ENCODE assay signal across 14 cellular contexts in the genomic region with DNA sequence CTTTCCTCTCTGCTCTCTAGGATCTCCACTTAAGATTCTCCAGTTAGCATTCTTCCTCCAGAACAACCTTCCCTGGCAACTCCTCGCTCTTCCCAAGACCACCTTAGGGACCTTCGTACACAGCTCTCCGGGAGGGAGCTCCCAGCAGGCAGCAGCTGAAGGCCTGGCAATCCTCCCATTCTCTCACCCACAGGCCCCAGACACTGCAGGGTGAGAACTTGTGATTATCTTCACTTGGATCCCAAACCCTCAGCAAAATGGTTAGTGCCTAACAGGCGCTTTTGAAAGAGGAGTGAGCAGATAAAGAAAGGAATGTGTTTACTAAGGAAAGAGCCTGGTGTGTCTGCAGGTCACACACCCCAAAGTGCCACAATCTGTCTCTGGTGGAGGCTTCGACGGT.
A peak's percentile ranks its signal among the peaks of the same experiment; 100 is the strongest.
DNase-seq lines count a peak whose midpoint lies in the region; ATAC-seq and TF ChIP-seq lines count a peak whose summit lies in the region.
"Had no signal": no experiment of that assay in that cellular context is flagged by ENCODE, and none has a peak within 500 bp of the region (broad histone marks: within the 10 kb centered on the region; RNA-seq: fewer than 3 reads in every experiment).

No MANE protein-coding gene starts in this region.

- TF ChIP-seq CTCF in left ventricle myocardium inferior (IDR thresholded peaks at IDR 0.05; ENCODE audit: borderline replicate concordance) (no peak), brain (conservative IDR thresholded peaks at IDR 0.05) (no peak), nephron progenitor cell (IDR thresholded peaks at IDR 0.05) (no peak), A673 (conservative IDR thresholded peaks at IDR 0.05; ENCODE audit: low read depth, low read length) (no peak)

- H3K4me3 ChIP-seq in right cardiac atrium (ENCODE audit: low read length) (no peak overlapping the region), left ventricle myocardium inferior (no peak overlapping the region), A673 (ENCODE audit: low read depth, low read length, poor library complexity, severe bottlenecking) (no peak overlapping the region)
- H3K4me3 ChIP-seq: A549, SJSA1 had no signal

- peaks cover 0 to 6% (median 0%) of the 10 kb centered on the region in 5 experiments for H3K9me3 Mint-ChIP-seq in brain
- H3K9me3 Mint-ChIP-seq in nephron progenitor cell: peaks cover 4% of the 10 kb centered on the region
- H3K9me3 Mint-ChIP-seq in effector memory CD8-positive, alpha-beta T cell: no peaks in the 10 kb centered on the region

- H3K36me3 Mint-ChIP-seq in brain: no peaks in the 10 kb centered on the region
- H3K36me3 Mint-ChIP-seq in nephron progenitor cell (ENCODE audit: low read depth): no peaks in the 10 kb centered on the region
- H3K36me3 Mint-ChIP-seq in effector memory CD8-positive, alpha-beta T cell (ENCODE audit: insufficient read depth): no peaks in the 10 kb centered on the region

- no peak overlapping the region for H3K4me3 Mint-ChIP-seq in brain
- H3K4me3 Mint-ChIP-seq in nephron progenitor cell: peak overlapping the region; percentile 21
- H3K4me3 Mint-ChIP-seq in effector memory CD8-positive, alpha-beta T cell: no peak overlapping the region

- H3K27me3 ChIP-seq in right cardiac atrium (ENCODE audit: control insufficient read depth, insufficient read depth) (no peaks in the 10 kb centered on the region), left ventricle myocardium inferior (ENCODE audit: low read depth) (peaks cover 79% of the 10 kb centered on the region), A673 (replicated peaks; ENCODE audit: insufficient read depth, low read depth, low read length, poor library complexity) (no peaks in the 10 kb centered on the region)
- H3K27me3 ChIP-seq: SJSA1 had no signal

- CTCF ChIA-PET in A673 (lab: Charles Lee): no interaction called here

- H3K27ac Mint-ChIP-seq in brain: peak overlapping the region in 3 of 5 experiments; percentile 3 to 71 (median 38)
- H3K27ac Mint-ChIP-seq in nephron progenitor cell: no peak overlapping the region
- H3K27ac Mint-ChIP-seq in effector memory CD8-positive, alpha-beta T cell: no peak overlapping the region

- no peaks in the 10 kb centered on the region for H3K4me1 ChIP-seq in right cardiac atrium (ENCODE audit: control insufficient read depth, insufficient read depth, low read length)
- H3K4me1 ChIP-seq in left ventricle myocardium inferior: no peaks in the 10 kb centered on the region
- H3K4me1 ChIP-seq in A673 (ENCODE audit: insufficient read depth, low read length, poor library complexity, severe bottlenecking): no peaks in the 10 kb centered on the region
- H3K4me1 ChIP-seq: A549 had no signal

- H3K27me3 Mint-ChIP-seq in brain (peaks cover 11% of the 10 kb centered on the region), nephron progenitor cell (ENCODE audit: low read depth, poor library complexity) (peaks cover 25% of the 10 kb centered on the region)
- H3K27me3 Mint-ChIP-seq in effector memory CD8-positive, alpha-beta T cell: peaks cover 19 to 60% of the 10 kb centered on the region in 2 donors

- BruUV-seq in A673 (replicated peaks; lab: Mats Ljungman, UMichigan): no TSS peak

- 28% methylated on average over 6 of the region's 6 CpGs for WGBS in right cardiac atrium

- DNase-seq in right cardiac atrium (no peak), left ventricle myocardium inferior (no peak), nephron progenitor cell (no peak), A673 (ENCODE audit: low spot score) (no peak)
- DNase-seq in effector CD8-positive, alpha-beta T cell (lab: John Stamatoyannopoulos, UW): no peak
- DNase-seq in effector memory CD8-positive, alpha-beta T cell: no peak
- DNase-seq: MV-4-11, NCI-H1417 treated with DMSO at 0.1 percent for 48 hours, NCI-H2029, NCI-H82 had no signal

- H3K9me3 ChIP-seq in right cardiac atrium (ENCODE audit: control insufficient read depth, low read length) (no peaks in the 10 kb centered on the region), left ventricle myocardium inferior (replicated peaks) (no peaks in the 10 kb centered on the region), A673 (ENCODE audit: low read depth, low read length, poor library complexity, severe bottlenecking) (no peaks in the 10 kb centered on the region)
- H3K9me3 ChIP-seq: A549, SJSA1 had no signal

- peak; percentile 18 to 56 for ATAC-seq in right cardiac atrium
- ATAC-seq in effector memory CD8-positive, alpha-beta T cell (replicated peaks): no peak
- ATAC-seq: A549 had no signal

- H3K27ac ChIP-seq in right cardiac atrium (ENCODE audit: low read length) (no peak overlapping the region), left ventricle myocardium inferior (replicated peaks) (no peak overlapping the region), A673 (ENCODE audit: low read depth, low read length, poor library complexity, severe bottlenecking) (no peak overlapping the region)
- H3K27ac ChIP-seq: A549, HL-60, SJSA1 had no signal

- H3K4me1 Mint-ChIP-seq in brain: peaks cover 35% of the 10 kb centered on the region
- peaks cover 64% of the 10 kb centered on the region for H3K4me1 Mint-ChIP-seq in nephron progenitor cell
- H3K4me1 Mint-ChIP-seq in effector memory CD8-positive, alpha-beta T cell (ENCODE audit: low read depth in 2 of 2): peaks cover 0 to 1% of the 10 kb centered on the region in 2 donors

- intact Hi-C loops in right cardiac atrium (cut with DNase I): no loop called here
- intact Hi-C loops in left ventricle myocardium inferior (cut with micrococcal nuclease): no loop called here
- intact Hi-C loops in A673 (cut with micrococcal nuclease; ENCODE audit: unreplicated experiment): no loop called here

- H3K36me3 ChIP-seq in left ventricle myocardium inferior (no peaks in the 10 kb centered on the region), A673 (ENCODE audit: insufficient read depth, low read length, poor library complexity, severe bottlenecking) (no peaks in the 10 kb centered on the region)
- H3K36me3 ChIP-seq: SJSA1 had no signal

- POLR2A ChIA-PET in A673 (lab: Charles Lee; ENCODE audit: low non-redundant PET): no interaction called here

Comparison
In these comparisons a context has a peak if more than half of its experiments do, and no peak if none do; other contexts are left out.
1. H3K27ac Mint-ChIP-seq: peak in brain (3 of 5); none in nephron progenitor cell (single experiment) and effector memory CD8-positive, alpha-beta T cell (0 of 2).